15 cellular contexts compared by ENCODE assay signal in the genomic region with DNA sequence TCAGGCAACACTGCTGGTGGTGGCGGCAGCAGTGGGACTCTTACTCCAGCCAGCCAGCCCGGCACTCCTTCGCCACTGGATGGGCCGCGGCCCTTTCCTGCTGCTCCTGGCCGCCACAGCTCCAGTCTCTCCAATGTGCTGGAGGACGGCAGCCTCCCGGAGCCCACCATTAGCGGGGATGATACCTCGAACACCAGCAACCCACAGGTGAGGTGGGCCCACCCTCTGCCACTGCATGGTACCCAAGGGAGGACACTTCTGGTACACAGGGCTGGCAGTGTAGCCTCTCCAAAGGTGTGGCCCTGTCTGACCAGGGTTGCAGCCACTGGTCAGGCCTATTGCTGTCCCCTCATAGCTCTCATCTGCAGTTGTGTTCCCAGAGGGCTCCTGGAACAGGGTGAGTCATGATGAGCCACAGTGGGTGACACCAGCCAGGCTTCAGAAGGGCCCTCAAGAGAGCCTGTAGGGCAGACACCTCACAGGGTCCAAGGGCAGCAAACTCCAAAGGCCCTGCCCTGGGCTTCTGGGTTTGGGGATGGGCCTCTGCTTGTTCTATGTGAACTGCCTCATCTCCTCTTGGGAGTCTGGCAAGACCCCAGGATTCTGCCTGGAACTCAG. TPM values are rescaled to one million over a fixed set of nuclear protein-coding genes. Genes with fewer than 3 reads are reported as not detected.
DNase-seq lines count a peak whose midpoint lies in the region; ATAC-seq, FAIRE-seq and TF ChIP-seq lines count a peak whose summit lies in the region.
"Had no signal": no experiment of that assay in that cellular context is flagged by ENCODE, and none has a peak within 500 bp of the region (broad histone marks: within the 10 kb centered on the region; RNA-seq: fewer than 3 reads in every experiment).

No MANE protein-coding gene starts in this region.

- H2AFZ ChIP-seq in Karpas-422 (ENCODE audit: low read length), result no peak overlapping the region

- H3K9me3 Mint-ChIP-seq in glutamatergic neuron (ENCODE audit: unreplicated experiment) (peaks cover 2% of the 10 kb centered on the region), type B pancreatic cell (no peaks in the 10 kb centered on the region)
- H3K9me3 Mint-ChIP-seq: IgD-negative memory B cell had no signal

- H3K27ac Mint-ChIP-seq in glutamatergic neuron (ENCODE audit: unreplicated experiment) (no peak overlapping the region), type B pancreatic cell (peak overlapping the region; percentile 29)

- H3K9me3 ChIP-seq in Karpas-422 (ENCODE audit: low read length), result no peaks in the 10 kb centered on the region
- H3K9me3 ChIP-seq: esophagus muscularis mucosa, testis had no signal

- H3K27me3 Mint-ChIP-seq in glutamatergic neuron (ENCODE audit: unreplicated experiment) (peaks cover 5% of the 10 kb centered on the region), type B pancreatic cell (no peaks in the 10 kb centered on the region)
- H3K27me3 Mint-ChIP-seq: IgD-negative memory B cell had no signal

- H3K36me3 Mint-ChIP-seq in glutamatergic neuron (ENCODE audit: unreplicated experiment) (no peaks in the 10 kb centered on the region), type B pancreatic cell (peaks cover 3% of the 10 kb centered on the region)

- H3K27me3 ChIP-seq in Karpas-422 (ENCODE audit: low read length), result no peaks in the 10 kb centered on the region
- H3K27me3 ChIP-seq: esophagus muscularis mucosa, testis had no signal

- H3K4me1 ChIP-seq in Karpas-422 (ENCODE audit: low read length), result peaks cover 13% of the 10 kb centered on the region
- H3K4me1 ChIP-seq: testis had no signal

- H3K4me3 ChIP-seq in Karpas-422 (ENCODE audit: low read length), result no peak overlapping the region
- H3K4me3 ChIP-seq: esophagus muscularis mucosa, testis had no signal

- FAIRE-seq in RCC 7860 (lab: Jason Lieb, UNC), result no peak
- FAIRE-seq: small intestine had no signal

- H3K79me2 ChIP-seq in Karpas-422 (ENCODE audit: low read length), result no peaks in the 10 kb centered on the region

- H3K27ac ChIP-seq in Karpas-422 (ENCODE audit: low read length), result no peak overlapping the region
- H3K27ac ChIP-seq: esophagus muscularis mucosa, testis had no signal

- H3K4me3 Mint-ChIP-seq in glutamatergic neuron (ENCODE audit: unreplicated experiment), result no peak overlapping the region
- H3K4me3 Mint-ChIP-seq in type B pancreatic cell, result no peak overlapping the region

- no peaks in the 10 kb centered on the region for H3K9me2 ChIP-seq in Karpas-422 (replicated peaks; ENCODE audit: insufficient read depth, low read length)

- H3K9ac ChIP-seq in Karpas-422 (ENCODE audit: low read length), result no peak overlapping the region

- H3K4me2 ChIP-seq in Karpas-422 (ENCODE audit: low read depth, low read length, poor library complexity, severe bottlenecking), result no peak overlapping the region

- ATAC-seq in Right ventricle myocardium inferior, result no peak
- ATAC-seq in left ventricle myocardium superior, result no peak

- H4K20me1 ChIP-seq in Karpas-422 (ENCODE audit: insufficient read depth, low read depth, low read length), result no peaks in the 10 kb centered on the region

- peaks cover 6% of the 10 kb centered on the region for H3K4me1 Mint-ChIP-seq in glutamatergic neuron (ENCODE audit: low read depth, unreplicated experiment)
- H3K4me1 Mint-ChIP-seq in type B pancreatic cell (ENCODE audit: unreplicated experiment), result peaks cover 4% of the 10 kb centered on the region

- TF ChIP-seq CTCF in glutamatergic neuron (IDR thresholded peaks at IDR 0.05; ENCODE audit: partially characterized antibody, unreplicated experiment), result no peak
- no peak for TF ChIP-seq CTCF in type B pancreatic cell (conservative IDR thresholded peaks at IDR 0.05)

- intact Hi-C loops in Right ventricle myocardium inferior (cut with DNase I), result loop anchor here (10.0 kb wide), 1 partner anchor 296 kb away; the partner anchor contains the start of gene TMIE
- intact Hi-C loops in left ventricle myocardium superior (cut with micrococcal nuclease), result no loop called here

- H3K36me3 ChIP-seq in Karpas-422 (ENCODE audit: insufficient read depth, low read length), result peaks cover 22% of the 10 kb centered on the region

- DNase-seq in Right ventricle myocardium inferior (ENCODE audit: missing footprints) (peak; percentile 57), left ventricle myocardium superior (no peak), RCC 7860 (ENCODE audit: low spot score) (peak; percentile 46), glutamatergic neuron (peak; percentile 6), type B pancreatic cell (ENCODE audit: extremely low spot score, unreplicated experiment) (no peak), NCI-H226 (no peak), Karpas-422 (no peak), CD1c-positive myeloid dendritic cell (ENCODE audit: extremely low spot score) (no peak)
- DNase-seq: activated CD4-positive, alpha-beta T cell treated with anti-CD3 and anti-CD28 coated beads for 4 hours; NCI-H1694 treated with DMSO at 0.1 percent for 48 hours; NCI-H510A; small intestine; testis had no signal

RNA-seq across cellular contexts. Expression of gene NBEAL2, which starts 20.8 kb away (rescaled TPM):
- total RNA-seq in Right ventricle myocardium inferior, result 14.5 TPM
- total RNA-seq in left ventricle myocardium superior, result 11.4 TPM
- total RNA-seq in glutamatergic neuron (ENCODE audit: unreplicated experiment), result 38.0 TPM
- 115 and 241 TPM in 2 replicates for total RNA-seq in type B pancreatic cell (ENCODE audit: low replicate concordance)
- 60.5 and 133 TPM in 2 replicates for total RNA-seq in Karpas-422 (2014; rRNA removed; shearing (Covaris generic); ENCODE audit: low replicate concordance)

RNA-seq across cellular contexts. Expression of gene CCDC12, which starts 23.8 kb away (rescaled TPM):
- total RNA-seq in Right ventricle myocardium inferior, result 26.3 TPM
- 29.6 TPM for total RNA-seq in left ventricle myocardium superior
- 41.4 TPM for total RNA-seq in glutamatergic neuron (ENCODE audit: unreplicated experiment)
- 46.7 and 49.7 TPM in 2 replicates for total RNA-seq in type B pancreatic cell (ENCODE audit: low replicate concordance)
- total RNA-seq in Karpas-422 (2014; rRNA removed; shearing (Covaris generic); ENCODE audit: low replicate concordance), result 40.2 and 83.5 TPM in 2 replicates

Comparison
In these comparisons a context has a peak if more than half of its experiments do, and no peak if none do; other contexts are left out.
1. DNase-seq: peak in Right ventricle myocardium inferior (single experiment), RCC 7860 (single experiment) and glutamatergic neuron (single experiment); none in left ventricle myocardium superior (single experiment), type B pancreatic cell (single experiment), NCI-H226 (single experiment), Karpas-422 (single experiment) and CD1c-positive myeloid dendritic cell (single experiment).